Comparison of ENCODE assay signal across 17 cellular contexts in genomic region chr2:128777091-128778045, GRCh38.
DNase-seq lines count a peak whose midpoint lies in the region; ATAC-seq, FAIRE-seq and TF ChIP-seq lines count a peak whose summit lies in the region.
"Had no signal": no experiment of that assay in that cellular context is flagged by ENCODE, and none has a peak within 500 bp of the region (broad histone marks: within the 10 kb centered on the region; RNA-seq: fewer than 3 reads in every experiment).

No MANE protein-coding gene starts in this region.

- no peak for TF ChIP-seq POLR2A in testis (IDR thresholded peaks at IDR 0.05)

- no peak overlapping the region for H3K4me2 ChIP-seq in GM23338
- no peak overlapping the region for H3K4me2 ChIP-seq in astrocyte (ENCODE audit: low read length)
- no peak overlapping the region for H3K4me2 ChIP-seq in neuronal stem cell (ENCODE audit: insufficient read depth, low read length, poor library complexity, severe bottlenecking)
- H3K4me2 ChIP-seq: PC-9 had no signal

- H3K23ac ChIP-seq in neuronal stem cell (ENCODE audit: low read depth, low read length, poor library complexity) = peak overlapping the region; percentile 82

- H3K9me3 Mint-ChIP-seq in GM23338 = no peaks in the 10 kb centered on the region
- peaks cover 2% of the 10 kb centered on the region for H3K9me3 Mint-ChIP-seq in astrocyte (ENCODE audit: unreplicated experiment)
- no peaks in the 10 kb centered on the region for H3K9me3 Mint-ChIP-seq in stimulated activated effector memory CD8-positive, alpha-beta T cell treated with anti-CD3 and anti-CD28 coated beads, Interleukin-12 subunit alpha, Interleukin-12 subunit beta, amount 100 ng/mL, for 72 hours

- H2AK5ac ChIP-seq in neuronal stem cell (ENCODE audit: low read depth, low read length) = peak overlapping the region; percentile 34

- no peak overlapping the region for H3K27ac ChIP-seq in GM23338 (ENCODE audit: low read depth)
- H3K27ac ChIP-seq in astrocyte (ENCODE audit: low read depth, low read length) = no peak overlapping the region
- H3K27ac ChIP-seq in neuronal stem cell (replicated peaks; ENCODE audit: low read length) = no peak overlapping the region
- H3K27ac ChIP-seq in testis = no peak overlapping the region
- H3K27ac ChIP-seq: PC-9 had no signal

- DNase-seq in GM23338 (ENCODE audit: low spot score) (no peak), astrocyte (ENCODE audit: low read depth) (no peak), neuronal stem cell (ENCODE audit: low spot score) (no peak), testis (peak; percentile 3), SHP77 treated with DMSO at 0.1 percent for 48 hours (lab: John Stamatoyannopoulos, UW) (no peak)
- DNase-seq in stimulated activated effector memory CD8-positive, alpha-beta T cell treated with anti-CD3 and anti-CD28 coated beads, Interleukin-12 subunit alpha, Interleukin-12 subunit beta, amount 100 ng/mL, for 72 hours (ENCODE audit: low spot score in 2 of 2) = no peak
- DNase-seq: CD8-positive, alpha-beta memory T cell; GF-D8; GOT3; KBM-7; NCI-H1092 treated with DMSO at 0.1 percent for 48 hours; NCI-H187; NCI-H2171; NCI-H446 treated with DMSO at 0.1 percent for 48 hours; NCI-H748 treated with DMSO at 0.1 percent for 48 hours; PC-9 had no signal

- H2BK120ac ChIP-seq in neuronal stem cell (ENCODE audit: low read depth, low read length) = no peak overlapping the region

- H3K4ac ChIP-seq in neuronal stem cell (ENCODE audit: low read length) = no peak overlapping the region

- H4K20me1 ChIP-seq in GM23338 (replicated peaks; ENCODE audit: insufficient read depth) (no peaks in the 10 kb centered on the region), astrocyte (ENCODE audit: insufficient read depth, low read length) (no peaks in the 10 kb centered on the region)

- H3K9ac ChIP-seq in astrocyte (ENCODE audit: low read length) = no peak overlapping the region
- peak overlapping the region; percentile 13 for H3K9ac ChIP-seq in neuronal stem cell (ENCODE audit: low read depth, low read length, poor library complexity)

- H3K36me3 Mint-ChIP-seq in GM23338 (ENCODE audit: low read depth) (no peaks in the 10 kb centered on the region), astrocyte (ENCODE audit: low read depth, unreplicated experiment) (no peaks in the 10 kb centered on the region)
- no peaks in the 10 kb centered on the region for H3K36me3 Mint-ChIP-seq in stimulated activated effector memory CD8-positive, alpha-beta T cell treated with anti-CD3 and anti-CD28 coated beads, Interleukin-12 subunit alpha, Interleukin-12 subunit beta, amount 100 ng/mL, for 72 hours
- H3K36me3 Mint-ChIP-seq: CD8-positive, alpha-beta memory T cell had no signal

- no peak overlapping the region for H2BK12ac ChIP-seq in neuronal stem cell (ENCODE audit: low read length)

- H3K18ac ChIP-seq in neuronal stem cell (ENCODE audit: low read length) = peak overlapping the region; percentile 89

- no peak overlapping the region for H3K14ac ChIP-seq in neuronal stem cell (ENCODE audit: low read length)

- no peaks in the 10 kb centered on the region for H3K9me3 ChIP-seq in astrocyte (ENCODE audit: insufficient read depth, low read depth, low read length)
- peaks cover 0 to 3% of the 10 kb centered on the region in 2 donors for H3K9me3 ChIP-seq in neuronal stem cell (replicated peaks in 1 of 2; ENCODE audit: control insufficient read depth in 2 of 2, insufficient read depth in 1 of 2, low read depth in 1 of 2, low read length in 2 of 2)
- H3K9me3 ChIP-seq in testis = no peaks in the 10 kb centered on the region

- H3K4me1 ChIP-seq in GM23338 (ENCODE audit: insufficient read depth) (no peaks in the 10 kb centered on the region), astrocyte (ENCODE audit: insufficient read depth, low read length) (no peaks in the 10 kb centered on the region), neuronal stem cell (ENCODE audit: control insufficient read depth in 2 of 2, insufficient read depth in 1 of 2, low read depth in 1 of 2, low read length in 2 of 2) (peaks cover 1 to 4% of the 10 kb centered on the region in 2 donors), testis (no peaks in the 10 kb centered on the region)

- H2AFZ ChIP-seq in GM23338 (0 out of 2 replicates have a peak overlapping the region, but pooled peaks have one; percentile 18), astrocyte (ENCODE audit: low read depth, low read length) (no peak overlapping the region), neuronal stem cell (ENCODE audit: low read length) (peak overlapping the region; percentile 48)
- H2AFZ ChIP-seq: PC-9 had no signal

- intact Hi-C loops in testis (cut with DNase I; ENCODE audit: low total_unique reads) = no loop called here

- H3F3A ChIP-seq in GM23338 (replicated peaks; ENCODE audit: low read depth) = no peaks in the 10 kb centered on the region

- H4K8ac ChIP-seq in neuronal stem cell (ENCODE audit: low read depth, low read length) = no peak overlapping the region

- TF ChIP-seq CTCF in GM23338 (conservative IDR thresholded peaks at IDR 0.05; ENCODE audit: low read depth in 2 of 2) (no peak), astrocyte (IDR thresholded peaks at IDR 0.05; ENCODE audit: insufficient read depth, low read depth, low read length) (no peak), testis (IDR thresholded peaks at IDR 0.05) (no peak)

- FAIRE-seq in astrocyte (lab: Jason Lieb, UNC) = no peak

- H3K27ac Mint-ChIP-seq in GM23338 (no peak overlapping the region), astrocyte (ENCODE audit: unreplicated experiment) (peak overlapping the region; percentile 67)
- H3K27ac Mint-ChIP-seq in stimulated activated effector memory CD8-positive, alpha-beta T cell treated with anti-CD3 and anti-CD28 coated beads, Interleukin-12 subunit alpha, Interleukin-12 subunit beta, amount 100 ng/mL, for 72 hours = no peak overlapping the region
- H3K27ac Mint-ChIP-seq: CD8-positive, alpha-beta memory T cell had no signal

- no peaks in the 10 kb centered on the region for H3K79me2 ChIP-seq in GM23338 (replicated peaks; ENCODE audit: insufficient read depth)
- no peaks in the 10 kb centered on the region for H3K79me2 ChIP-seq in astrocyte (ENCODE audit: insufficient read depth, low read length)

- no peak for ATAC-seq in GM23338
- no peak for ATAC-seq in stimulated activated effector memory CD8-positive, alpha-beta T cell treated with anti-CD3 and anti-CD28 coated beads, Interleukin-12 subunit alpha, Interleukin-12 subunit beta, amount 100 ng/mL, for 72 hours
- ATAC-seq in GM18519 (IDR thresholded peaks at IDR 0.05; ENCODE audit: low FRiP score, unreplicated experiment) = no peak

- H2BK15ac ChIP-seq in neuronal stem cell (ENCODE audit: low read length) = peak overlapping the region; percentile 56

- no peaks in the 10 kb centered on the region for H3K9me2 ChIP-seq in GM23338 (ENCODE audit: insufficient read depth)

- H3K27me3 ChIP-seq in GM23338 (ENCODE audit: insufficient read depth) (no peaks in the 10 kb centered on the region), astrocyte (ENCODE audit: insufficient read depth, low read length) (no peaks in the 10 kb centered on the region), neuronal stem cell (ENCODE audit: control insufficient read depth in 3 of 3, insufficient read depth in 3 of 3, low read depth in 1 of 3, low read length in 3 of 3) (peaks cover 0 to 17% (median 0%) of the 10 kb centered on the region in 3 experiments), testis (no peaks in the 10 kb centered on the region)

- H3K36me3 ChIP-seq in GM23338 (ENCODE audit: insufficient read depth) = no peaks in the 10 kb centered on the region
- no peaks in the 10 kb centered on the region for H3K36me3 ChIP-seq in astrocyte (ENCODE audit: insufficient read depth, low read length)
- H3K36me3 ChIP-seq in neuronal stem cell (replicated peaks in 1 of 2; ENCODE audit: control insufficient read depth in 2 of 2, insufficient read depth in 2 of 2, low read length in 2 of 2) = no peaks in the 10 kb centered on the region
- H3K36me3 ChIP-seq in testis (ENCODE audit: low read depth, missing control alignments) = no peaks in the 10 kb centered on the region

- WGBS in neuronal stem cell (ENCODE audit: extremely low coverage in 2 of 2, insufficient read length in 2 of 2, insufficient replicate concordance in 1 of 2), 2 donors = no CpG with 5 or more reads among the region's 22 CpGs
- 88% methylated on average over 17 to 22 of the region's 22 CpGs for WGBS in testis, 2 donors

- H3K79me1 ChIP-seq in neuronal stem cell (ENCODE audit: low read depth, low read length) = peaks cover 3% of the 10 kb centered on the region

- no peak overlapping the region for H4K91ac ChIP-seq in neuronal stem cell (ENCODE audit: low read depth, low read length, poor library complexity)

- no peak overlapping the region for H2BK5ac ChIP-seq in neuronal stem cell (ENCODE audit: low read length)

- H3K27me3 Mint-ChIP-seq in GM23338 (ENCODE audit: insufficient read depth, low read depth, poor library complexity) (no peaks in the 10 kb centered on the region), astrocyte (ENCODE audit: low read depth, unreplicated experiment) (peaks cover 38% of the 10 kb centered on the region)

- no peaks in the 10 kb centered on the region for H3K4me1 Mint-ChIP-seq in GM23338
- H3K4me1 Mint-ChIP-seq in astrocyte (ENCODE audit: low read depth, unreplicated experiment) = peaks cover 3% of the 10 kb centered on the region
- H3K4me1 Mint-ChIP-seq in stimulated activated effector memory CD8-positive, alpha-beta T cell treated with anti-CD3 and anti-CD28 coated beads, Interleukin-12 subunit alpha, Interleukin-12 subunit beta, amount 100 ng/mL, for 72 hours = no peaks in the 10 kb centered on the region
- H3K4me1 Mint-ChIP-seq: CD8-positive, alpha-beta memory T cell had no signal

- H3K4me3 ChIP-seq in GM23338 (no peak overlapping the region), astrocyte (ENCODE audit: insufficient read depth, low read depth, low read length) (no peak overlapping the region), neuronal stem cell (ENCODE audit: low read length in 2 of 2) (no peak overlapping the region), testis (no peak overlapping the region)
- H3K4me3 ChIP-seq: PC-9 had no signal

- H3K4me3 Mint-ChIP-seq in GM23338 (no peak overlapping the region; the same call in 2 of the 3 replicates), astrocyte (ENCODE audit: unreplicated experiment) (no peak overlapping the region)
- H3K4me3 Mint-ChIP-seq in stimulated activated effector memory CD8-positive, alpha-beta T cell treated with anti-CD3 and anti-CD28 coated beads, Interleukin-12 subunit alpha, Interleukin-12 subunit beta, amount 100 ng/mL, for 72 hours = no peak overlapping the region
- H3K4me3 Mint-ChIP-seq: CD8-positive, alpha-beta memory T cell had no signal

TF ChIP-seq in GM23338, 12 proteins besides CTCF, POLR2A, EP300 and RAD21 (continues in another document):
- TF ChIP-seq ETS1 (IDR thresholded peaks at IDR 0.05) (no peak), POLR2AphosphoS5 (IDR thresholded peaks at IDR 0.05; ENCODE audit: low read depth) (no peak)
